Comparison of ENCODE assay signal across 8 cellular contexts in genomic region chr17:76182016-76182764, GRCh38. TPM values are rescaled to one million over a fixed set of nuclear protein-coding genes. Genes with fewer than 3 reads are reported as not detected.
DNase-seq lines count a peak whose midpoint lies in the region; ATAC-seq and TF ChIP-seq lines count a peak whose summit lies in the region.

No MANE protein-coding gene starts in this region.

- TF ChIP-seq RAD21 in liver (IDR thresholded peaks at IDR 0.05), result peak; percentile 85 to 96

- no peaks in the 10 kb centered on the region for H3K9me3 ChIP-seq in colonic mucosa
- no peaks in the 10 kb centered on the region for H3K9me3 ChIP-seq in liver (ENCODE audit: control insufficient read depth in 4 of 4, low read length in 3 of 4)

- H3K4me1 ChIP-seq in colonic mucosa (no peaks in the 10 kb centered on the region), liver (ENCODE audit: control insufficient read depth in 4 of 4, insufficient read depth in 4 of 4, low read length in 3 of 4) (peaks cover 0 to 9% (median 1%) of the 10 kb centered on the region in 4 donors)

- no peaks in the 10 kb centered on the region for H3K27me3 ChIP-seq in colonic mucosa
- no peaks in the 10 kb centered on the region for H3K27me3 ChIP-seq in liver (ENCODE audit: control insufficient read depth in 4 of 4, insufficient read depth in 4 of 4, low read length in 3 of 4)

- WGBS in liver, result 14% methylated on average over 11 of the region's 11 CpGs

- H3K36me3 ChIP-seq in colonic mucosa (no peaks in the 10 kb centered on the region), liver (ENCODE audit: control insufficient read depth in 4 of 4, insufficient read depth in 3 of 4, low read depth in 1 of 4, low read length in 3 of 4) (no peaks in the 10 kb centered on the region)

- peak; percentile 91 for TF ChIP-seq CTCF in GM12864 (IDR thresholded peaks at IDR 0.05; ENCODE audit: low read depth, low read length, missing control alignments)
- peak; percentile 81 for TF ChIP-seq CTCF in colonic mucosa (IDR thresholded peaks at IDR 0.05)
- TF ChIP-seq CTCF in liver (IDR thresholded peaks at IDR 0.05; ENCODE audit: low read depth, low read length, missing input control), result peak; percentile 93

- DNase-seq in GM12864 (ENCODE audit: low read depth) (peak; percentile 90), HPDE6-E6E7 (ENCODE audit: extremely low spot score) (peak; percentile 77), NCI-H774 (lab: John Stamatoyannopoulos, UW) (peak; percentile 91), colonic mucosa (peak; percentile 94)
- peak; percentile 97 for DNase-seq in activated CD4-positive, alpha-beta T cell treated with anti-CD3 and anti-CD28 coated beads for 48 hours
- DNase-seq in stimulated activated CD4-positive, alpha-beta T cell treated with anti-CD3 and anti-CD28 coated beads, TNF-alpha, amount 100 ng/mL, for 1 hour (ENCODE audit: low read depth in 3 of 3, low spot score in 1 of 3), result peak; percentile 82 to 97 (median 84)

- no peak for ATAC-seq in GM18868 (IDR thresholded peaks at IDR 0.05; ENCODE audit: unreplicated experiment)

- no peak overlapping the region for H3K27ac ChIP-seq in colonic mucosa
- no peak overlapping the region for H3K27ac ChIP-seq in liver (ENCODE audit: low read depth in 1 of 2, low read length in 2 of 2)

- H3K9ac ChIP-seq in colonic mucosa (ENCODE audit: low read depth in 2 of 2, low read length in 2 of 2) (no peak overlapping the region), liver (ENCODE audit: low read depth in 1 of 2, low read length in 2 of 2) (no peak overlapping the region)

- H3K4me3 ChIP-seq in GM12864 (ENCODE audit: low read depth, low read length) (no peak overlapping the region), colonic mucosa (no peak overlapping the region), liver (ENCODE audit: low read depth in 1 of 3, low read length in 3 of 3) (no peak overlapping the region)

- intact Hi-C loops in colonic mucosa (cut with DNase I), result loop anchor here (5.0 to 10.0 kb wide), 3 partner anchors 35 to 93 kb away; no protein-coding TSS in a partner anchor

TF ChIP-seq in liver, 16 proteins besides CTCF, POLR2A, EP300 and RAD21:
- TF ChIP-seq YY1 (IDR thresholded peaks at IDR 0.05) (no peak), TAF1 (conservative IDR thresholded peaks at IDR 0.05) (no peak), MAX (IDR thresholded peaks at IDR 0.05) (peak; percentile 72), FOXA1 (IDR thresholded peaks at IDR 0.05) (peak; percentile 7), RXRA (IDR thresholded peaks at IDR 0.05) (peak; percentile 42 to 62), NR2F2 (IDR thresholded peaks at IDR 0.05) (peak; percentile 94), HNF4A (conservative IDR thresholded peaks at IDR 0.05) (peak; percentile 41 to 49), EGR1 (IDR thresholded peaks at IDR 0.05; ENCODE audit: low read depth in 2 of 2) (no peak)

RNA-seq across cellular contexts. Expression of gene FOXJ1, which starts 41.1 kb away (rescaled TPM):
- total RNA-seq in colonic mucosa (1 to 10 TPM; 1.4 to 2.5 TPM), liver (1 to 10 TPM in 1 of 2 donors, under 1 TPM in 1; under 0.01 to 1.5 TPM)
- not detected for polyA plus RNA-seq in liver

RNA-seq across cellular contexts. Expression of gene RNF157, which starts 58.1 kb away (rescaled TPM):
- total RNA-seq in colonic mucosa (10 to 100 TPM; 23.7 to 30.2 TPM), liver (1 to 10 TPM in 1 of 2 donors, under 1 TPM in 1; 0.42 to 2.9 TPM)
- under 1 TPM; 0.50 to 0.82 TPM for polyA plus RNA-seq in liver

Comparison
In these comparisons a context has a peak if more than half of its experiments do, and no peak if none do; other contexts are left out.
1. RNA of gene RNF157, which starts 58.1 kb away (total RNA-seq): 23.7 to 30.2 TPM in colonic mucosa; 0.42 to 2.9 TPM in liver; every median in the first group is over 4 times any median in the second.
2. Peak in every context shown above with its lines, with median percentiles within 50 percentile points of each other: DNase-seq and CTCF ChIP-seq.